ENCODE assay signal across 1 cellular context in the genomic region with DNA sequence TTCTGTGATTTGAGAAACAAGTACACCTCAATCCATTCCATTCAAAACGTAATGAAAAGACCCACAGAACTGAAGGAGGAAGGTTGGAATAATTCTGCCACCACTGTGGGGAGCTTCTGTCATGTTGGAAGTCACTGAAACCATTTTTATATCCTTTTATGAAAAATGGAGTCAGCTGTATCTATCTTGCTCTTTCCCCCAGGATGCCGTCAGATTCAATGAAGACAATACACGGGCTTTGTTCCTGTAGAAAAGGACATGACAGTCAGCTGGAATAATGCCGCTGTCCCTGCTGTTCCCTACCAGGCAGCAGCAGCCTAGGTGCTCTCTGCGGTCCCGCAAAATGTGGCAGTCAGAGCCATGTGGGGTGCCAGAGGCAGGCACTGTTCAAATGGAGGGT.
TF ChIP-seq lines count a peak whose summit lies in the region.

No MANE protein-coding gene starts in this region.

TF ChIP-seq in IMR-90, 13 proteins besides CTCF, POLR2A, EP300 and RAD21:
- TF ChIP-seq SMC3 (IDR thresholded peaks at IDR 0.05; ENCODE audit: low read depth, low read length) (no peak), NFE2L2 (IDR thresholded peaks at IDR 0.05; ENCODE audit: low read depth, low read length) (no peak), CEBPB (IDR thresholded peaks at IDR 0.05; ENCODE audit: low read depth, low read length) (no peak), BHLHE40 (IDR thresholded peaks at IDR 0.05; ENCODE audit: low read depth, low read length) (no peak), RCOR1 (IDR thresholded peaks at IDR 0.05; ENCODE audit: insufficient replicate concordance, low read length) (no peak), RFX5 (IDR thresholded peaks at IDR 0.05; ENCODE audit: low read depth, low read length) (no peak), MAZ (IDR thresholded peaks at IDR 0.05; ENCODE audit: borderline replicate concordance, low read depth, low read length) (no peak), MXI1 (IDR thresholded peaks at IDR 0.05; ENCODE audit: borderline replicate concordance, low read depth, low read length) (no peak), USF2 (IDR thresholded peaks at IDR 0.05; ENCODE audit: low read depth, low read length) (no peak), MAFK (IDR thresholded peaks at IDR 0.05; ENCODE audit: low read depth, low read length) (no peak)
- TF ChIP-seq, protein P1, sequence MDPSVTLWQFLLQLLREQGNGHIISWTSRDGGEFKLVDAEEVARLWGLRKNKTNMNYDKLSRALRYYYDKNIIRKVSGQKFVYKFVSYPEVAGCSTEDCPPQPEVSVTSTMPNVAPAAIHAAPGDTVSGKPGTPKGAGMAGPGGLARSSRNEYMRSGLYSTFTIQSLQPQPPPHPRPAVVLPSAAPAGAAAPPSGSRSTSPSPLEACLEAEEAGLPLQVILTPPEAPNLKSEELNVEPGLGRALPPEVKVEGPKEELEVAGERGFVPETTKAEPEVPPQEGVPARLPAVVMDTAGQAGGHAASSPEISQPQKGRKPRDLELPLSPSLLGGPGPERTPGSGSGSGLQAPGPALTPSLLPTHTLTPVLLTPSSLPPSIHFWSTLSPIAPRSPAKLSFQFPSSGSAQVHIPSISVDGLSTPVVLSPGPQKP (IDR thresholded peaks at IDR 0.05; ENCODE audit: borderline replicate concordance, low read depth, low read length), result no peak
TF ChIP-seq in IMR-90: peak in this region for 0.
